ENCODE assay signal across 27 cellular contexts in genomic region chr12:46783881-46784280, GRCh38. TPM values are rescaled to one million over a fixed set of nuclear protein-coding genes. Genes with fewer than 3 reads are reported as not detected.
"Had no signal": no experiment of that assay in that cellular context is flagged by ENCODE, and none has a peak within 500 bp of the region (broad histone marks: within the 10 kb centered on the region; RNA-seq: fewer than 3 reads in every experiment).

No MANE protein-coding gene starts in this region.

- H3K4me3 Mint-ChIP-seq: activated CD4-positive, alpha-beta T cell treated with anti-CD3 and anti-CD28 coated beads, Interleukin-2, amount 10 ng/mL, durations not matched to agents 7 days and 5 days; activated CD8-positive, alpha-beta T cell treated with anti-CD3 and anti-CD28 coated beads for 36 hours; activated T-cell treated with anti-CD3 and anti-CD28 coated beads, Interleukin-2, amount 50 U/mL, for 4 hours; activated T-helper 17 cell treated with anti-CD3 and anti-CD28 coated beads, Interleukin-2, amount 50 U/mL, for 72 hours; effector memory CD8-positive, alpha-beta T cell; nephron progenitor cell; WTC11 had no signal

- ATAC-seq: activated CD8-positive, alpha-beta T cell treated with anti-CD3 and anti-CD28 coated beads for 36 hours; activated naive CD4-positive, alpha-beta T cell treated with anti-CD3 and anti-CD28 coated beads, Interleukin-2, amount 50 U/mL, for 72 hours; activated T-cell treated with anti-CD3 and anti-CD28 coated beads, Interleukin-2, amount 50 U/mL, for 4 hours; activated T-helper 17 cell treated with anti-CD3 and anti-CD28 coated beads, Interleukin-2, amount 50 U/mL, for 72 hours; body of pancreas; effector memory CD8-positive, alpha-beta T cell; heart left ventricle; mucosa of descending colon; right cardiac atrium; WTC11 had no signal

- H3K27me3 ChIP-seq: body of pancreas, cardiac muscle cell, heart left ventricle, neutrophil, pancreas, tibial nerve had no signal

- H3K36me3 Mint-ChIP-seq: WTC11 had no signal

- H3K4me3 ChIP-seq: body of pancreas, cardiac muscle cell, heart left ventricle, left ventricle myocardium inferior, lung, mucosa of descending colon, pancreas, tibial nerve had no signal

- H3K4me1 Mint-ChIP-seq: activated CD4-positive, alpha-beta T cell treated with anti-CD3 and anti-CD28 coated beads, Interleukin-2, amount 10 ng/mL, durations not matched to agents 7 days and 5 days; nephron progenitor cell; WTC11 had no signal

- H3K9me3 Mint-ChIP-seq: activated CD4-positive, alpha-beta T cell treated with anti-CD3 and anti-CD28 coated beads, Interleukin-2, amount 10 ng/mL, durations not matched to agents 7 days and 5 days; activated CD8-positive, alpha-beta T cell treated with anti-CD3 and anti-CD28 coated beads for 36 hours; activated naive CD4-positive, alpha-beta T cell treated with anti-CD3 and anti-CD28 coated beads, Interleukin-2, amount 50 U/mL, for 72 hours; activated T-cell treated with anti-CD3 and anti-CD28 coated beads, Interleukin-2, amount 50 U/mL, for 4 hours; activated T-helper 17 cell treated with anti-CD3 and anti-CD28 coated beads, Interleukin-2, amount 50 U/mL, for 72 hours; effector memory CD8-positive, alpha-beta T cell; nephron progenitor cell; WTC11 had no signal

- H3K9me3 ChIP-seq: body of pancreas, heart left ventricle, left ventricle myocardium inferior, mucosa of descending colon, neutrophil, pancreas, tibial nerve had no signal

- H3K27ac Mint-ChIP-seq: activated CD4-positive, alpha-beta T cell treated with anti-CD3 and anti-CD28 coated beads, Interleukin-2, amount 10 ng/mL, durations not matched to agents 7 days and 5 days; activated CD8-positive, alpha-beta T cell treated with anti-CD3 and anti-CD28 coated beads for 36 hours; activated naive CD4-positive, alpha-beta T cell treated with anti-CD3 and anti-CD28 coated beads, Interleukin-2, amount 50 U/mL, for 72 hours; activated T-helper 17 cell treated with anti-CD3 and anti-CD28 coated beads, Interleukin-2, amount 50 U/mL, for 72 hours; effector memory CD8-positive, alpha-beta T cell; nephron progenitor cell; WTC11 had no signal

- H3K4me1 ChIP-seq: heart left ventricle, left ventricle myocardium inferior, tibial nerve had no signal

- DNase-seq: activated CD4-positive, alpha-beta T cell treated with anti-CD3 and anti-CD28 coated beads for 1 hour; activated CD4-positive, alpha-beta T cell treated with anti-CD3 and anti-CD28 coated beads, Interleukin-2, amount 10 ng/mL, durations not matched to agents 7 days and 5 days; activated CD8-positive, alpha-beta T cell treated with anti-CD3 and anti-CD28 coated beads for 36 hours; activated gamma-delta T cell treated with Interleukin-2 at 50 U/mL for 16 hours; activated T-cell treated with anti-CD3 and anti-CD28 coated beads, Interleukin-2, amount 50 U/mL, for 4 hours; anterior cingulate cortex; body of pancreas; cerebellar nuclear complex; cortex of kidney; effector memory CD8-positive, alpha-beta T cell; erythroblast; heart left ventricle; left ventricle myocardium inferior; mucosa of descending colon; nephron progenitor cell; pancreas; right cardiac atrium; stimulated activated CD4-positive, alpha-beta T cell treated with anti-CD3 and anti-CD28 coated beads, Interleukin-2, amount 100 ng/mL, for 48 hours; stimulated activated naive CD4-positive, alpha-beta T cell treated with Interleukin-2 at 50 U/mL for 16 hours; T-helper 2 cell had no signal

- H3K36me3 ChIP-seq: cardiac muscle cell, heart left ventricle, left ventricle myocardium inferior, neutrophil, pancreas, tibial nerve had no signal

- H3K27ac ChIP-seq: body of pancreas, cardiac muscle cell, heart left ventricle, left ventricle myocardium inferior, neutrophil, pancreas, tibial nerve had no signal

RNA-seq across cellular contexts. Expression of gene SLC38A4, which starts 41.9 kb away (rescaled TPM):
- total RNA-seq: activated CD4-positive, alpha-beta T cell treated with anti-CD3 and anti-CD28 coated beads, Interleukin-2, amount 10 ng/mL, durations not matched to agents 7 days and 5 days; activated CD8-positive, alpha-beta T cell treated with anti-CD3 and anti-CD28 coated beads for 36 hours; activated naive CD4-positive, alpha-beta T cell treated with anti-CD3 and anti-CD28 coated beads, Interleukin-2, amount 50 U/mL, for 72 hours had no signal
